8 cellular contexts compared by ENCODE assay signal in the genomic region with DNA sequence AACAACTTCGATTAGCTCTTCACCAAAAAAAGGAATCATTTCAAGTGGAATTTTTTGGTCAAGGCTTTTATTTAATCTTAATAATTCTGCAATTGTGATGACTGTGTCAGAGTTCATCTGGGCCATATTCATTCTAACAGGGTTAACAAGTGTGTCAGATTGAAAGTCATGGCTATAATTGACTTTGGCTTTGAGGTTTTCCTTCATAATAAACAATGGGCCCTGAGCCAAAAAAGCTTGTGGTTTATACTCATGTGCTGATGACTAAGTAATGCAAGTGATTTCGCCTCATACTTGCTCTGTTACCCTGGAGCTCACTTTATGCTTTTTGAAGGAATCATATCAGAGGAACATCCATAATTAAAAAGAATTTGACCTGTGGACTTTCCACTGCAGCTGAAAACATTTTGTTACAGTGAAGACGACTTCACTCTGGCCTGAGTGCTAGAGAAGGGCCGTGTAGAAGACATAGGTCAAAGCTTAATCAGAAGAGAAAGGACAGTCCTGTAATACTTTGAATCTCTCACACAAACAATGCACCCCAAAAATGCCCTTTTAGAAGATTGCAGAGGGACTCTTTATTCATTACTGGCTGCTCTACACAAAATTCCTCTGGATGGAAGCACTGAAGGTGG.
A peak's percentile ranks its signal among the peaks of the same experiment; 100 is the strongest.
DNase-seq lines count a peak whose midpoint lies in the region; ATAC-seq and TF ChIP-seq lines count a peak whose summit lies in the region.

No MANE protein-coding gene starts in this region.

- H3K4me1 ChIP-seq in prostate gland (replicated peaks) = no peaks in the 10 kb centered on the region

- DNase-seq in AG08395 (ENCODE audit: low spot score) (peak; percentile 70), NCI-H446 treated with DMSO at 0.1 percent for 48 hours (lab: John Stamatoyannopoulos, UW) (peak; percentile 86), cardiac fibroblast (ENCODE audit: low read depth in 2 of 2) (peak; percentile 94 to 97), prostate gland (ENCODE audit: low spot score) (no peak), head of caudate nucleus (no peak)
- no peak for DNase-seq in activated naive CD4-positive, alpha-beta T cell (lab: John Stamatoyannopoulos, UW)

- H3K4me3 ChIP-seq in cardiac fibroblast (replicated peaks in 1 of 2; ENCODE audit: low read depth in 2 of 2, low read length in 2 of 2) (peak overlapping the region in 1 of 2 donors; percentile 2), prostate gland (no peak overlapping the region)

- H3K27ac ChIP-seq in prostate gland = peak overlapping the region; percentile 21 to 40

- no peak for TF ChIP-seq POLR2A in prostate gland (IDR thresholded peaks at IDR 0.05)

- intact Hi-C loops in prostate gland (cut with DNase I) (no loop called here), head of caudate nucleus (cut with DNase I) (no loop called here)

- H3K36me3 ChIP-seq in prostate gland = no peaks in the 10 kb centered on the region

- peak; percentile 93 for ATAC-seq in GM18858 (IDR thresholded peaks at IDR 0.05; ENCODE audit: unreplicated experiment)
- peak; percentile 73 for ATAC-seq in HG03045 (IDR thresholded peaks at IDR 0.05; ENCODE audit: unreplicated experiment)

- H3K9me3 ChIP-seq in prostate gland = no peaks in the 10 kb centered on the region

- WGBS in prostate gland = 60% methylated on average over 4 of the region's 4 CpGs

- TF ChIP-seq CTCF in cardiac fibroblast (IDR thresholded peaks at IDR 0.05; ENCODE audit: low read depth, low read length) (no peak), prostate gland (IDR thresholded peaks at IDR 0.05) (no peak)

- no peaks in the 10 kb centered on the region for H3K27me3 ChIP-seq in prostate gland (replicated peaks; ENCODE audit: insufficient read depth)

Comparison
In these comparisons a context has a peak if more than half of its experiments do, and no peak if none do; other contexts are left out.
1. DNase-seq: peak in AG08395 (single experiment), NCI-H446 treated with DMSO at 0.1 percent for 48 hours (single experiment) and cardiac fibroblast (2 of 2); none in prostate gland (single experiment), activated naive CD4-positive, alpha-beta T cell (0 of 4) and head of caudate nucleus (0 of 42).